1 cellular context compared by ENCODE assay signal in the genomic region with DNA sequence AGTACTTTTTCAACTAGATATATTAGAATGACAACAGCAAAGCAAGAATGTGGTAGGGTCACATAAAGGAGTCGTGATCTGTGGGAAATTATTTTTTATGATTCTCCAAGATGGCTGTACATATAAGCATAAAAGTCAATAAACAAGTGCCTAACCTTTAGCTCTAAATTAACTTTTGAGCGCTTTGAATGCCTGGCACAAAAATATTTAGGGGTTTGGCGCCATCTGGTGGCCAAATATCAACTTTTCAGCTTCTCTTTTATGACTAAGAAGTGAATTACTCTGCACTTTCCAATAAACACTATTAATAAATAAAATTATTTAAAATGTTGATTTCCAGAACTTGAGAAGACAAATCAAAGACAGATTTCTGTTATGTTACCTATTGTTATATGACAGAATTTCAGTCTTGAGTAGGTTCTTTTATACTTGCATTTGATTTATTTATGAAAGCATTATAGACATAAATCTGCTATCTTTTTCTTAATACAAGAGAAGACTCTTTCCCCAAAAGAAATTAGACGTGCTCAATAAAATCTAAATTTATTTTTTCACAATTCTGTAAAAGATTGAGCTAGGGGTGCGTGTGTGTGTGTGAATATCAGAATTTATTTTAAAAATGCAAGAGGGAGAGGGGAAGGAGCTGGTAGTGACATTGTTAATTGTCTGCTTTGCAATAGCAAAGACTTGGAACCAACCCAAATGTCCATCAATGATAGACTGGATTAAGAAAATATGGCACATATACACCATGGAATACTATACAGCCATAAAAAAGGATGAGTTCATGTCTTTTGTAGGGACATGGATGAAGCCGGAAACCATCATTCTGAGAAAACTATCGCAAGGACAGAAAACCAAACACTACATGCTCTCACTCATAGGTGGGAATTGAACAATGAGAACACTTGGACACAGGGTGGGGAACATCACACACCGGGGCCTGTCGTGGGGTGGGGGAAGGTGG.
A peak's percentile ranks its signal among the peaks of the same experiment; 100 is the strongest.
TF ChIP-seq lines count a peak whose summit lies in the region.

No MANE protein-coding gene starts in this region.

TF ChIP-seq in K562, 482 proteins besides CTCF, POLR2A, EP300 and RAD21 (continued from another document):
- TF ChIP-seq BDP1 (IDR thresholded peaks at IDR 0.05; ENCODE audit: insufficient read depth, insufficient read length) (no peak), HINFP (tag; conservative IDR thresholded peaks at IDR 0.05; ENCODE audit: low read depth) (no peak), KLF10 (CRISPR knock-in tag; IDR thresholded peaks at IDR 0.05) (no peak), SPI1 (IDR thresholded peaks at IDR 0.05; ENCODE audit: borderline replicate concordance, low read depth, low read length) (no peak), NR2C2 (CRISPR knock-in tag; IDR thresholded peaks at IDR 0.05) (no peak), NR2C2 (tag; IDR thresholded peaks at IDR 0.05) (no peak), ZC3H8 (IDR thresholded peaks at IDR 0.05) (no peak), CAMTA2 (CRISPR knock-in tag; conservative IDR thresholded peaks at IDR 0.05) (no peak), RBM25 (IDR thresholded peaks at IDR 0.05; ENCODE audit: low read depth, low read length, severe bottlenecking) (peak; percentile 59), ZNF77 (CRISPR knock-in tag; IDR thresholded peaks at IDR 0.05) (no peak), BRCA1 (IDR thresholded peaks at IDR 0.05) (no peak), BRCA1 (CRISPR knock-in tag; IDR thresholded peaks at IDR 0.05) (no peak), EP400 (IDR thresholded peaks at IDR 0.05) (no peak), MCM7 (IDR thresholded peaks at IDR 0.05) (no peak), HMGXB4 (CRISPR knock-in tag; IDR thresholded peaks at IDR 0.05) (no peak), ZNF778 (CRISPR knock-in tag; IDR thresholded peaks at IDR 0.05) (no peak), DACH1 (IDR thresholded peaks at IDR 0.05; ENCODE audit: partially characterized antibody) (peak; percentile 33), ARNT (IDR thresholded peaks at IDR 0.05) (no peak), ERF (CRISPR knock-in tag; IDR thresholded peaks at IDR 0.05) (no peak), GABPB2 (CRISPR knock-in tag; conservative IDR thresholded peaks at IDR 0.05) (no peak), SAP30 (IDR thresholded peaks at IDR 0.05; ENCODE audit: borderline replicate concordance, insufficient read depth, low read depth, low read length, poor library complexity, severe bottlenecking) (no peak), NR0B1 (IDR thresholded peaks at IDR 0.05; ENCODE audit: partially characterized antibody) (no peak), ZNF324 (CRISPR knock-in tag; IDR thresholded peaks at IDR 0.05) (no peak)
- TF ChIP-seq, protein P1, sequence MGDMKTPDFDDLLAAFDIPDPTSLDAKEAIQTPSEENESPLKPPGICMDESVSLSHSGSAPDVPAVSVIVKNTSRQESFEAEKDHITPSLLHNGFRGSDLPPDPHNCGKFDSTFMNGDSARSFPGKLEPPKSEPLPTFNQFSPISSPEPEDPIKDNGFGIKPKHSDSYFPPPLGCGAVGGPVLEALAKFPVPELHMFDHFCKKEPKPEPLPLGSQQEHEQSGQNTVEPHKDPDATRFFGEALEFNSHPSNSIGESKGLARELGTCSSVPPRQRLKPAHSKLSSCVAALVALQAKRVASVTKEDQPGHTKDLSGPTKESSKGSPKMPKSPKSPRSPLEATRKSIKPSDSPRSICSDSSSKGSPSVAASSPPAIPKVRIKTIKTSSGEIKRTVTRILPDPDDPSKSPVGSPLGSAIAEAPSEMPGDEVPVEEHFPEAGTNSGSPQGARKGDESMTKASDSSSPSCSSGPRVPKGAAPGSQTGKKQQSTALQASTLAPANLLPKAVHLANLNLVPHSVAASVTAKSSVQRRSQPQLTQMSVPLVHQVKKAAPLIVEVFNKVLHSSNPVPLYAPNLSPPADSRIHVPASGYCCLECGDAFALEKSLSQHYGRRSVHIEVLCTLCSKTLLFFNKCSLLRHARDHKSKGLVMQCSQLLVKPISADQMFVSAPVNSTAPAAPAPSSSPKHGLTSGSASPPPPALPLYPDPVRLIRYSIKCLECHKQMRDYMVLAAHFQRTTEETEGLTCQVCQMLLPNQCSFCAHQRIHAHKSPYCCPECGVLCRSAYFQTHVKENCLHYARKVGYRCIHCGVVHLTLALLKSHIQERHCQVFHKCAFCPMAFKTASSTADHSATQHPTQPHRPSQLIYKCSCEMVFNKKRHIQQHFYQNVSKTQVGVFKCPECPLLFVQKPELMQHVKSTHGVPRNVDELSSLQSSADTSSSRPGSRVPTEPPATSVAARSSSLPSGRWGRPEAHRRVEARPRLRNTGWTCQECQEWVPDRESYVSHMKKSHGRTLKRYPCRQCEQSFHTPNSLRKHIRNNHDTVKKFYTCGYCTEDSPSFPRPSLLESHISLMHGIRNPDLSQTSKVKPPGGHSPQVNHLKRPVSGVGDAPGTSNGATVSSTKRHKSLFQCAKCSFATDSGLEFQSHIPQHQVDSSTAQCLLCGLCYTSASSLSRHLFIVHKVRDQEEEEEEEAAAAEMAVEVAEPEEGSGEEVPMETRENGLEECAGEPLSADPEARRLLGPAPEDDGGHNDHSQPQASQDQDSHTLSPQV (IDR thresholded peaks at IDR 0.05): no peak
- TF ChIP-seq, protein P2, sequence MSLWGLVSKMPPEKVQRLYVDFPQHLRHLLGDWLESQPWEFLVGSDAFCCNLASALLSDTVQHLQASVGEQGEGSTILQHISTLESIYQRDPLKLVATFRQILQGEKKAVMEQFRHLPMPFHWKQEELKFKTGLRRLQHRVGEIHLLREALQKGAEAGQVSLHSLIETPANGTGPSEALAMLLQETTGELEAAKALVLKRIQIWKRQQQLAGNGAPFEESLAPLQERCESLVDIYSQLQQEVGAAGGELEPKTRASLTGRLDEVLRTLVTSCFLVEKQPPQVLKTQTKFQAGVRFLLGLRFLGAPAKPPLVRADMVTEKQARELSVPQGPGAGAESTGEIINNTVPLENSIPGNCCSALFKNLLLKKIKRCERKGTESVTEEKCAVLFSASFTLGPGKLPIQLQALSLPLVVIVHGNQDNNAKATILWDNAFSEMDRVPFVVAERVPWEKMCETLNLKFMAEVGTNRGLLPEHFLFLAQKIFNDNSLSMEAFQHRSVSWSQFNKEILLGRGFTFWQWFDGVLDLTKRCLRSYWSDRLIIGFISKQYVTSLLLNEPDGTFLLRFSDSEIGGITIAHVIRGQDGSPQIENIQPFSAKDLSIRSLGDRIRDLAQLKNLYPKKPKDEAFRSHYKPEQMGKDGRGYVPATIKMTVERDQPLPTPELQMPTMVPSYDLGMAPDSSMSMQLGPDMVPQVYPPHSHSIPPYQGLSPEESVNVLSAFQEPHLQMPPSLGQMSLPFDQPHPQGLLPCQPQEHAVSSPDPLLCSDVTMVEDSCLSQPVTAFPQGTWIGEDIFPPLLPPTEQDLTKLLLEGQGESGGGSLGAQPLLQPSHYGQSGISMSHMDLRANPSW (CRISPR knock-in tag; IDR thresholded peaks at IDR 0.05): no peak
- TF ChIP-seq, protein P3, sequence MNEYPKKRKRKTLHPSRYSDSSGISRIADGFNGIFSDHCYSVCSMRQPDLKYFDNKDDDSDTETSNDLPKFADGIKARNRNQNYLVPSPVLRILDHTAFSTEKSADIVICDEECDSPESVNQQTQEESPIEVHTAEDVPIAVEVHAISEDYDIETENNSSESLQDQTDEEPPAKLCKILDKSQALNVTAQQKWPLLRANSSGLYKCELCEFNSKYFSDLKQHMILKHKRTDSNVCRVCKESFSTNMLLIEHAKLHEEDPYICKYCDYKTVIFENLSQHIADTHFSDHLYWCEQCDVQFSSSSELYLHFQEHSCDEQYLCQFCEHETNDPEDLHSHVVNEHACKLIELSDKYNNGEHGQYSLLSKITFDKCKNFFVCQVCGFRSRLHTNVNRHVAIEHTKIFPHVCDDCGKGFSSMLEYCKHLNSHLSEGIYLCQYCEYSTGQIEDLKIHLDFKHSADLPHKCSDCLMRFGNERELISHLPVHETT (CRISPR knock-in tag; conservative IDR thresholded peaks at IDR 0.05 in 1 of 2, IDR thresholded peaks at IDR 0.05 in 1 of 2): no peak
- TF ChIP-seq, protein P4, sequence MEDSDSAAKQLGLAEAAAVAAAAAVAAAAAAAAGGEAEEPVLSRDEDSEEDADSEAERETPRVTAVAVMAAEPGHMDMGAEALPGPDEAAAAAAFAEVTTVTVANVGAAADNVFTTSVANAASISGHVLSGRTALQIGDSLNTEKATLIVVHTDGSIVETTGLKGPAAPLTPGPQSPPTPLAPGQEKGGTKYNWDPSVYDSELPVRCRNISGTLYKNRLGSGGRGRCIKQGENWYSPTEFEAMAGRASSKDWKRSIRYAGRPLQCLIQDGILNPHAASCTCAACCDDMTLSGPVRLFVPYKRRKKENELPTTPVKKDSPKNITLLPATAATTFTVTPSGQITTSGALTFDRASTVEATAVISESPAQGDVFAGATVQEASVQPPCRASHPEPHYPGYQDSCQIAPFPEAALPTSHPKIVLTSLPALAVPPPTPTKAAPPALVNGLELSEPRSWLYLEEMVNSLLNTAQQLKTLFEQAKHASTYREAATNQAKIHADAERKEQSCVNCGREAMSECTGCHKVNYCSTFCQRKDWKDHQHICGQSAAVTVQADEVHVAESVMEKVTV (CRISPR knock-in tag; IDR thresholded peaks at IDR 0.05): peak; percentile 68
